26 cellular contexts compared by ENCODE assay signal in the genomic region with DNA sequence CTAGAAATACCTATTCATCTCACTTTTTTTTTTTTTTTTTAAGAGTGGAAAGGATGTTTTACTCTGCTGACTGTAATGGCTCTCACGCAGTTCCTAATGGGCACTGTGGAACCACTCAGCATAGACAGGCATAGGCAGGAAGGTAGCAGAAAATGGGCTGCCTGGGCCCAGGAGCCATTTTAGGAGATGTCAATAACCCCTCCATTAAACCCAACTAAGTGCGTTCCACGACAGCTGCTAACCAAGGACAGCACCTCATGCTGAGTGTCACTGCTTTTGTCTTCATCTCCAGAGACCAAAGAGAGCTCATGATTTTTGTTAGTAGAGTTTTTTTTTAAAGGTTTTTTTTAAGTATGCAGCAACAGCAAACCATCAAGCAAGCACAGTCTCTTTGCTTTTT. TPM values are rescaled to one million over a fixed set of nuclear protein-coding genes. Genes with fewer than 3 reads are reported as not detected.
A peak's percentile ranks its signal among the peaks of the same experiment; 100 is the strongest.
DNase-seq lines count a peak whose midpoint lies in the region; ATAC-seq, FAIRE-seq and TF ChIP-seq lines count a peak whose summit lies in the region.
"Had no signal": no experiment of that assay in that cellular context is flagged by ENCODE, and none has a peak within 500 bp of the region (broad histone marks: within the 10 kb centered on the region; RNA-seq: fewer than 3 reads in every experiment).

No MANE protein-coding gene starts in this region.

- no peaks in the 10 kb centered on the region for H3K23me2 ChIP-seq in H1 (ENCODE audit: low read depth, low read length)

- H3K27me3 ChIP-seq in H1 (replicated peaks in 1 of 4; ENCODE audit: control insufficient read depth in 3 of 4, extremely low read depth in 1 of 4, insufficient read depth in 3 of 4, low read length in 3 of 4) (no peaks in the 10 kb centered on the region), thoracic aorta (replicated peaks; ENCODE audit: insufficient read depth) (no peaks in the 10 kb centered on the region)
- H3K27me3 ChIP-seq: brain microvascular endothelial cell, tibial artery had no signal

- 0 out of 2 replicates have a peak overlapping the region, but pooled peaks have one; percentile 43 for H2BK20ac ChIP-seq in H1 (ENCODE audit: low read length)

- peaks cover 52 to 71% of the 10 kb centered on the region in 2 donors for H3K27me3 Mint-ChIP-seq in effector memory CD8-positive, alpha-beta T cell

- no peaks in the 10 kb centered on the region for H3K36me3 Mint-ChIP-seq in effector memory CD8-positive, alpha-beta T cell (ENCODE audit: insufficient read depth)
- H3K36me3 Mint-ChIP-seq: naive thymus-derived CD8-positive, alpha-beta T cell had no signal

- H3K4me3 Mint-ChIP-seq in effector memory CD8-positive, alpha-beta T cell = no peak overlapping the region
- H3K4me3 Mint-ChIP-seq: activated CD4-positive, alpha-beta T cell treated with anti-CD3 and anti-CD28 coated beads, Interleukin-2, amount 10 ng/mL, durations not matched to agents 24 days and 14 days; activated naive CD8-positive, alpha-beta T cell treated with anti-CD3 and anti-CD28 coated beads, Interleukin-2, amount 50 U/mL, for 24 hours; activated T-cell treated with anti-CD3 and anti-CD28 coated beads, Interleukin-2, amount 50 U/mL, for 4 hours; CD4-positive, alpha-beta T cell; naive thymus-derived CD8-positive, alpha-beta T cell; stimulated activated naive CD8-positive, alpha-beta T cell treated with anti-CD3 and anti-CD28 coated beads, Interleukin-15, Interleukin-2, amounts not matched to agents 100 ng/mL and 50 ng/mL, for 24 hours; T-helper 2 cell treated with Interferon-gamma antibody and Interleukin-4, amounts not matched to agents 5 μg/mL and 100 μg/mL, for 36 hours had no signal

- H3K27ac Mint-ChIP-seq in effector memory CD8-positive, alpha-beta T cell = no peak overlapping the region
- H3K27ac Mint-ChIP-seq: activated CD4-positive, alpha-beta T cell treated with anti-CD3 and anti-CD28 coated beads, Interleukin-2, amount 10 ng/mL, durations not matched to agents 24 days and 14 days; activated naive CD8-positive, alpha-beta T cell treated with anti-CD3 and anti-CD28 coated beads, Interleukin-2, amount 50 U/mL, for 24 hours; CD4-positive, alpha-beta T cell; naive thymus-derived CD8-positive, alpha-beta T cell; stimulated activated naive CD8-positive, alpha-beta T cell treated with anti-CD3 and anti-CD28 coated beads, Interleukin-15, Interleukin-2, amounts not matched to agents 100 ng/mL and 50 ng/mL, for 24 hours; T-helper 2 cell treated with Interferon-gamma antibody and Interleukin-4, amounts not matched to agents 5 μg/mL and 100 μg/mL, for 36 hours had no signal

- H4K91ac ChIP-seq in H1 (replicated peaks; ENCODE audit: insufficient read length, low read length) = no peak overlapping the region

- H4K5ac ChIP-seq in H1 (ENCODE audit: insufficient read length, low read depth, low read length) = no peak overlapping the region

- no peaks in the 10 kb centered on the region for H3K9me3 Mint-ChIP-seq in effector memory CD8-positive, alpha-beta T cell
- H3K9me3 Mint-ChIP-seq: activated CD4-positive, alpha-beta T cell treated with anti-CD3 and anti-CD28 coated beads, Interleukin-2, amount 10 ng/mL, durations not matched to agents 24 days and 14 days; activated naive CD8-positive, alpha-beta T cell treated with anti-CD3 and anti-CD28 coated beads, Interleukin-2, amount 50 U/mL, for 24 hours; activated T-cell treated with anti-CD3 and anti-CD28 coated beads, Interleukin-2, amount 50 U/mL, for 4 hours; CD4-positive, alpha-beta T cell; stimulated activated naive CD8-positive, alpha-beta T cell treated with anti-CD3 and anti-CD28 coated beads, Interleukin-15, Interleukin-2, amounts not matched to agents 100 ng/mL and 50 ng/mL, for 24 hours; T-helper 2 cell treated with Interferon-gamma antibody and Interleukin-4, amounts not matched to agents 5 μg/mL and 100 μg/mL, for 36 hours had no signal

- H3K4me1 ChIP-seq in H1 (replicated peaks in 1 of 4; ENCODE audit: control insufficient read depth in 3 of 4, insufficient read depth in 4 of 4, low read length in 3 of 4) = peaks cover 11 to 24% (median 20%) of the 10 kb centered on the region in 4 experiments; a peak in 6 of 7 replicates
- peaks cover 38 to 99% of the 10 kb centered on the region in 2 donors for H3K4me1 ChIP-seq in thoracic aorta (ENCODE audit: control insufficient read depth in 1 of 2, low read depth in 2 of 2)

- WGBS in H1 (ENCODE audit: extremely low coverage in 1 of 2, insufficient coverage in 1 of 2, insufficient read length in 1 of 2, insufficient replicate concordance in 2 of 2, low coverage in 1 of 2, low lambda C conversion rate in 2 of 2, missing lambda C conversion rate in 1 of 2), 2 experiments = 78% methylated on average over 3 of the region's 3 CpGs; no CpG with 5 or more reads in 1 of the 2 experiments

- no peak overlapping the region for H3K23ac ChIP-seq in H1 (ENCODE audit: insufficient read length)

- TF ChIP-seq CTCF in H1 (IDR thresholded peaks at IDR 0.05; ENCODE audit: control extremely low read depth in 1 of 3, insufficient read depth in 1 of 3, low read depth in 1 of 3, low read length in 3 of 3) = no peak
- no peak for TF ChIP-seq CTCF in thoracic aorta (IDR thresholded peaks at IDR 0.05)

- TF ChIP-seq RAD21 in H1 (IDR thresholded peaks at IDR 0.05 in 1 of 2, conservative IDR thresholded peaks at IDR 0.05 in 1 of 2; ENCODE audit: low read depth in 2 of 2, low read length in 2 of 2) = no peak

- CTCF ChIA-PET in H1 (lab: Charles Lee; ENCODE audit: partially characterized antibody) = interaction anchor here (0.6 to 1.6 kb wide), 5 partner anchors 13 to 335 kb away, joined by 3 to 5 read pairs (median 3); no protein-coding TSS in a partner anchor

- H4K8ac ChIP-seq in H1 (ENCODE audit: extremely low read depth, insufficient read depth, low read length) = no peak overlapping the region

- no peak overlapping the region for H3K4ac ChIP-seq in H1 (replicated peaks; ENCODE audit: insufficient read length, low read depth, low read length)

- no peak overlapping the region for H3K27ac ChIP-seq in H1 (ENCODE audit: low read depth, low read length)
- peak overlapping the region; percentile 66 to 97 for H3K27ac ChIP-seq in thoracic aorta
- H3K27ac ChIP-seq: brain microvascular endothelial cell, GM23248 had no signal

- peak overlapping the region; percentile 51 to 70 for H3K4me2 ChIP-seq in H1 (ENCODE audit: insufficient read depth in 1 of 2, low read depth in 2 of 2, low read length in 2 of 2)
- H3K4me2 ChIP-seq: A549 had no signal

- H3K9me3 ChIP-seq in H1 (ENCODE audit: insufficient read depth in 2 of 2, low read depth in 1 of 2, low read length in 1 of 2) (no peaks in the 10 kb centered on the region), thoracic aorta (no peaks in the 10 kb centered on the region)
- H3K9me3 ChIP-seq: A549, tibial artery had no signal

- H3K79me2 ChIP-seq in H1 (ENCODE audit: control insufficient read depth in 1 of 2, insufficient read depth in 2 of 2, low read length in 2 of 2) = peaks cover 0 to 29% of the 10 kb centered on the region in 2 experiments; a peak in 3 of 4 replicates

- peaks cover 0 to 3% of the 10 kb centered on the region in 2 experiments for H4K20me1 ChIP-seq in H1 (replicated peaks in 1 of 2; ENCODE audit: control insufficient read depth in 1 of 2, insufficient read depth in 2 of 2, low read length in 2 of 2)

- no peak overlapping the region for H3K9ac ChIP-seq in H1 (replicated peaks in 1 of 4; ENCODE audit: extremely low read depth in 1 of 4, low read depth in 3 of 4, low read length in 3 of 4)
- H3K9ac ChIP-seq: GM23248 had no signal

- H3K79me1 ChIP-seq in H1 (ENCODE audit: low read depth, low read length) = no peaks in the 10 kb centered on the region; the same call in 1 of the 2 replicates

- peak overlapping the region; percentile 32 for H3K56ac ChIP-seq in H1 (replicated peaks; ENCODE audit: insufficient read length, low read depth, low read length)

- no peak overlapping the region for H2BK12ac ChIP-seq in H1 (ENCODE audit: low read depth, low read length)

- DNase-seq in NCI-H345 (lab: John Stamatoyannopoulos, UW) (peak; percentile 6), NCI-H345 treated with DMSO at 0.1 percent for 48 hours (lab: John Stamatoyannopoulos, UW; ENCODE audit: unreplicated experiment) (no peak), NCI-H187 treated with DMSO at 0.1 percent for 48 hours (lab: John Stamatoyannopoulos, UW) (peak; percentile 41), H1 (ENCODE audit: low read depth in 1 of 2, low spot score in 2 of 2) (no peak), thoracic aorta (ENCODE audit: low spot score) (no peak), SHP77 (lab: John Stamatoyannopoulos, UW) (no peak), amniotic stem cell (lab: John Stamatoyannopoulos, UW) (no peak)
- DNase-seq in effector memory CD8-positive, alpha-beta T cell = no peak
- DNase-seq: activated CD4-positive, alpha-beta T cell treated with anti-CD3 and anti-CD28 coated beads, Interleukin-2, amount 10 ng/mL, durations not matched to agents 24 days and 14 days; activated naive CD8-positive, alpha-beta T cell treated with anti-CD3 and anti-CD28 coated beads, Interleukin-2, amount 50 U/mL, for 24 hours; activated T-cell treated with anti-CD3 and anti-CD28 coated beads, Interleukin-2, amount 50 U/mL, for 4 hours; AML-193; brain microvascular endothelial cell; CD4-positive, alpha-beta T cell; GM23248; MM.1S; naive thymus-derived CD8-positive, alpha-beta T cell; NCI-H1694 treated with DMSO at 0.1 percent for 48 hours; NCI-H446 treated with DMSO at 0.1 percent for 48 hours; NK-92 treated with Interleukin-12 subunit alpha and Interleukin-12 subunit beta, amount 100 ng/mL, for 24 hours; PC-3; tibial artery had no signal

- ATAC-seq in thoracic aorta (ENCODE audit: insufficient number of reproducible peaks, low FRiP score, low read depth) = no peak
- ATAC-seq in effector memory CD8-positive, alpha-beta T cell (replicated peaks) = no peak
- ATAC-seq: activated naive CD8-positive, alpha-beta T cell treated with anti-CD3 and anti-CD28 coated beads, Interleukin-2, amount 50 U/mL, for 24 hours; activated T-cell treated with anti-CD3 and anti-CD28 coated beads, Interleukin-2, amount 50 U/mL, for 4 hours; K562; naive thymus-derived CD8-positive, alpha-beta T cell; PC-3 had no signal

- H3K36me3 ChIP-seq in H1 (ENCODE audit: control insufficient read depth in 2 of 4, insufficient read depth in 4 of 4, low read length in 3 of 4) (peaks cover 0 to 21% (median 6%) of the 10 kb centered on the region in 4 experiments; a peak in 4 of 8 replicates), thoracic aorta (peaks cover 6% of the 10 kb centered on the region)

- POLR2A ChIA-PET in H1 (lab: Charles Lee; ENCODE audit: partially characterized antibody) = interaction anchor here (0.9 to 9.1 kb wide), 3 partner anchors 13 to 185 kb away, joined by 4 to 72 read pairs (median 4); partner anchors contain the start of gene MAP1B

- no peak overlapping the region; the same call in 1 of the 2 replicates for H3K18ac ChIP-seq in H1 (ENCODE audit: extremely low read depth, low read length)

- no peak for TF ChIP-seq POLR2A in H1 (IDR thresholded peaks at IDR 0.05; ENCODE audit: control extremely low read depth in 1 of 2, low read depth in 2 of 2, low read length in 2 of 2)

- H2AK5ac ChIP-seq in H1 (ENCODE audit: low read depth, low read length) = no peak overlapping the region; the same call in 1 of the 2 replicates

- H2BK15ac ChIP-seq in H1 (ENCODE audit: low read length) = no peak overlapping the region

- no peak overlapping the region for H2BK5ac ChIP-seq in H1 (ENCODE audit: low read depth, low read length)

- FAIRE-seq in H1 (lab: Jason Lieb, UNC) = no peak
- FAIRE-seq: A549, K562 had no signal

- H3K4me3 ChIP-seq in H1 (ENCODE audit: extremely low read depth in 1 of 4, insufficient read depth in 2 of 4, low read depth in 3 of 4, low read length in 4 of 4) (peak overlapping the region in 1 of 4 experiments; percentile 28; a peak in 1 of 8 replicates), thoracic aorta (no peak overlapping the region)
- H3K4me3 ChIP-seq: A549, GM23248, K562, tibial artery had no signal

- H2BK120ac ChIP-seq in H1 (replicated peaks; ENCODE audit: low read depth, low read length) = no peak overlapping the region

- no peak overlapping the region for H2AFZ ChIP-seq in H1 (ENCODE audit: low read length)
- H2AFZ ChIP-seq: GM23248 had no signal

- no peak for TF ChIP-seq EP300 in H1 (IDR thresholded peaks at IDR 0.05; ENCODE audit: borderline replicate concordance in 1 of 2, low read depth in 2 of 2, low read length in 2 of 2)

- no peak overlapping the region for H3K14ac ChIP-seq in H1 (ENCODE audit: insufficient read length)

- H3K4me1 Mint-ChIP-seq in effector memory CD8-positive, alpha-beta T cell (ENCODE audit: low read depth in 2 of 2) = no peaks in the 10 kb centered on the region
- H3K4me1 Mint-ChIP-seq: activated CD4-positive, alpha-beta T cell treated with anti-CD3 and anti-CD28 coated beads, Interleukin-2, amount 10 ng/mL, durations not matched to agents 24 days and 14 days; activated naive CD8-positive, alpha-beta T cell treated with anti-CD3 and anti-CD28 coated beads, Interleukin-2, amount 50 U/mL, for 24 hours; naive thymus-derived CD8-positive, alpha-beta T cell had no signal

RNA-seq across cellular contexts. Expression of gene MAP1B, which starts 15.3 kb away (rescaled TPM):
- total RNA-seq in H1 (2021; fragmentation: NEBNext Ultra II Directional; extraction: Animal tissue kit (Norgen Biotek cat#: 25700)) = 120 TPM in 2 replicates
- 24.5 and 70.4 TPM in 2 replicates for polyA plus RNA-seq in H1 (2011; rRNA removed)
- 20.4 TPM for polyA plus RNA-seq in H1 (2011; cell fraction: cytosol; rRNA removed)
- polyA plus RNA-seq in H1 (2011; cell fraction: nucleus; rRNA removed) = 63.1 TPM
- 23.2 to 37.8 TPM (median 31.7 TPM) in 4 replicates for polyA plus RNA-seq in H1 (2012, experiment 1 of 2)
- polyA plus RNA-seq in H1 (2012, experiment 2 of 2) = 2.3 TPM
- 30.3 TPM for polyA plus RNA-seq in H1 (2013, experiment 1 of 2)
- 27.6 TPM for polyA plus RNA-seq in H1 (2013, experiment 2 of 2)
- 71.2 and 113 TPM in 2 replicates for polyA minus RNA-seq in H1 (2011; rRNA and poly(A)+ RNA removed)
- 46.2 TPM for polyA minus RNA-seq in H1 (2011; cell fraction: cytosol; rRNA and poly(A)+ RNA removed)
- 150 TPM for polyA minus RNA-seq in H1 (2011; cell fraction: nucleus; rRNA and poly(A)+ RNA removed)
- 1,000 to 10,000 TPM in 1 of 2 donors, 100 to 1,000 TPM in 1; 616 to 1,045 TPM for total RNA-seq in thoracic aorta
- total RNA-seq: naive thymus-derived CD8-positive, alpha-beta T cell had no signal

Comparison
In these comparisons a context has a peak if more than half of its experiments do, and no peak if none do; other contexts are left out.
1. DNase-seq: peak in NCI-H345 (single experiment) and NCI-H187 treated with DMSO at 0.1 percent for 48 hours (single experiment); none in NCI-H345 treated with DMSO at 0.1 percent for 48 hours (single experiment), H1 (0 of 2), thoracic aorta (single experiment), effector memory CD8-positive, alpha-beta T cell (0 of 3), SHP77 (0 of 2) and amniotic stem cell (single experiment).